Comparison of ENCODE assay signal across 9 cellular contexts in genomic region chr22:17969732-17970131, GRCh38. TPM values are rescaled to one million over a fixed set of nuclear protein-coding genes. Genes with fewer than 3 reads are reported as not detected.
DNase-seq lines count a peak whose midpoint lies in the region; ATAC-seq and TF ChIP-seq lines count a peak whose summit lies in the region.
"Had no signal": no experiment of that assay in that cellular context is flagged by ENCODE, and none has a peak within 500 bp of the region (broad histone marks: within the 10 kb centered on the region; RNA-seq: fewer than 3 reads in every experiment).

No MANE protein-coding gene starts in this region.

- no peak for TF ChIP-seq CTCF in WTC11 (IDR thresholded peaks at IDR 0.05)
- no peak for TF ChIP-seq CTCF in glutamatergic neuron (IDR thresholded peaks at IDR 0.05; ENCODE audit: partially characterized antibody, unreplicated experiment)

- H3K27ac Mint-ChIP-seq in WTC11 (peak overlapping the region; percentile 55; the same call in 1 of the 2 replicates), glutamatergic neuron (ENCODE audit: unreplicated experiment) (peak overlapping the region; percentile 98)

- ATAC-seq in WTC11 (no peak), GM21515 (IDR thresholded peaks at IDR 0.05; ENCODE audit: unreplicated experiment) (no peak), GM21423 (IDR thresholded peaks at IDR 0.05; ENCODE audit: unreplicated experiment) (no peak), HG03457 (IDR thresholded peaks at IDR 0.05; ENCODE audit: unreplicated experiment) (no peak)

- H3K4me3 Mint-ChIP-seq in WTC11 (no peak overlapping the region), glutamatergic neuron (ENCODE audit: unreplicated experiment) (peak overlapping the region; percentile 74)

- CTCF ChIA-PET in WTC11 (lab: Charles Lee) = interaction anchor here (1.0 to 1.3 kb wide), 2 partner anchors 12 to 107 kb away, joined by 3 read pairs; no protein-coding TSS in a partner anchor

- H3K4me3 ChIP-seq in skeletal muscle cell (ENCODE audit: low read depth, low read length) = no peak overlapping the region

- H3K27me3 Mint-ChIP-seq in WTC11 (ENCODE audit: low read depth) (no peaks in the 10 kb centered on the region), glutamatergic neuron (ENCODE audit: unreplicated experiment) (peaks cover 11% of the 10 kb centered on the region)

- no peaks in the 10 kb centered on the region for H3K9me3 Mint-ChIP-seq in WTC11
- H3K9me3 Mint-ChIP-seq in glutamatergic neuron (ENCODE audit: unreplicated experiment) = peaks cover 21% of the 10 kb centered on the region

- DNase-seq in GM04503 (ENCODE audit: low read depth) = peak; percentile 79
- no peak for DNase-seq in WTC11 (ENCODE audit: low spot score)
- DNase-seq in glutamatergic neuron = no peak
- DNase-seq in skeletal muscle cell (ENCODE audit: low read depth) = peak; percentile 91
- no peak for DNase-seq in NCI-H774 (lab: John Stamatoyannopoulos, UW)
- DNase-seq: kidney had no signal

- POLR2A ChIA-PET in WTC11 (lab: Charles Lee) = no interaction called here

- H3K4me1 Mint-ChIP-seq in WTC11 (peaks cover 32% of the 10 kb centered on the region), glutamatergic neuron (ENCODE audit: low read depth, unreplicated experiment) (peaks cover 66% of the 10 kb centered on the region)

- H3K36me3 Mint-ChIP-seq in WTC11 = 0 out of 2 replicates have a peak, but pooled peaks cover 7% of the 10 kb centered on the region
- peaks cover 4% of the 10 kb centered on the region for H3K36me3 Mint-ChIP-seq in glutamatergic neuron (ENCODE audit: unreplicated experiment)

TF ChIP-seq in WTC11, 78 proteins besides CTCF, POLR2A, EP300 and RAD21:
- TF ChIP-seq ATF3 (CRISPR knock-in tag; conservative IDR thresholded peaks at IDR 0.05) (no peak), JUN (CRISPR knock-in tag; IDR thresholded peaks at IDR 0.05) (no peak), HMGA2 (CRISPR knock-in tag; IDR thresholded peaks at IDR 0.05) (no peak), SMAD4 (CRISPR knock-in tag; IDR thresholded peaks at IDR 0.05) (no peak), PRRX2 (CRISPR knock-in tag; IDR thresholded peaks at IDR 0.05) (no peak), RORB (CRISPR knock-in tag; IDR thresholded peaks at IDR 0.05) (no peak), SOX15 (CRISPR knock-in tag; IDR thresholded peaks at IDR 0.05) (no peak), ZNF512 (CRISPR knock-in tag; IDR thresholded peaks at IDR 0.05; ENCODE audit: borderline replicate concordance) (no peak), ZNF317 (CRISPR knock-in tag; IDR thresholded peaks at IDR 0.05; ENCODE audit: borderline replicate concordance, low read depth) (no peak), FOXK1 (CRISPR knock-in tag; IDR thresholded peaks at IDR 0.05) (no peak)
- TF ChIP-seq, protein P1, sequence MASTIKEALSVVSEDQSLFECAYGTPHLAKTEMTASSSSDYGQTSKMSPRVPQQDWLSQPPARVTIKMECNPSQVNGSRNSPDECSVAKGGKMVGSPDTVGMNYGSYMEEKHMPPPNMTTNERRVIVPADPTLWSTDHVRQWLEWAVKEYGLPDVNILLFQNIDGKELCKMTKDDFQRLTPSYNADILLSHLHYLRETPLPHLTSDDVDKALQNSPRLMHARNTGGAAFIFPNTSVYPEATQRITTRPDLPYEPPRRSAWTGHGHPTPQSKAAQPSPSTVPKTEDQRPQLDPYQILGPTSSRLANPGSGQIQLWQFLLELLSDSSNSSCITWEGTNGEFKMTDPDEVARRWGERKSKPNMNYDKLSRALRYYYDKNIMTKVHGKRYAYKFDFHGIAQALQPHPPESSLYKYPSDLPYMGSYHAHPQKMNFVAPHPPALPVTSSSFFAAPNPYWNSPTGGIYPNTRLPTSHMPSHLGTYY (CRISPR knock-in tag; IDR thresholded peaks at IDR 0.05) = no peak
- TF ChIP-seq, protein P2, sequence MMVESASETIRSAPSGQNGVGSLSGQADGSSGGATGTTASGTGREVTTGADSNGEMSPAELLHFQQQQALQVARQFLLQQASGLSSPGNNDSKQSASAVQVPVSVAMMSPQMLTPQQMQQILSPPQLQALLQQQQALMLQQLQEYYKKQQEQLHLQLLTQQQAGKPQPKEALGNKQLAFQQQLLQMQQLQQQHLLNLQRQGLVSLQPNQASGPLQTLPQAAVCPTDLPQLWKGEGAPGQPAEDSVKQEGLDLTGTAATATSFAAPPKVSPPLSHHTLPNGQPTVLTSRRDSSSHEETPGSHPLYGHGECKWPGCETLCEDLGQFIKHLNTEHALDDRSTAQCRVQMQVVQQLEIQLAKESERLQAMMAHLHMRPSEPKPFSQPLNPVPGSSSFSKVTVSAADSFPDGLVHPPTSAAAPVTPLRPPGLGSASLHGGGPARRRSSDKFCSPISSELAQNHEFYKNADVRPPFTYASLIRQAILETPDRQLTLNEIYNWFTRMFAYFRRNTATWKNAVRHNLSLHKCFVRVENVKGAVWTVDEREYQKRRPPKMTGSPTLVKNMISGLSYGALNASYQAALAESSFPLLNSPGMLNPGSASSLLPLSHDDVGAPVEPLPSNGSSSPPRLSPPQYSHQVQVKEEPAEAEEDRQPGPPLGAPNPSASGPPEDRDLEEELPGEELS (CRISPR knock-in tag; IDR thresholded peaks at IDR 0.05) = no peak
- TF ChIP-seq, protein P3, sequence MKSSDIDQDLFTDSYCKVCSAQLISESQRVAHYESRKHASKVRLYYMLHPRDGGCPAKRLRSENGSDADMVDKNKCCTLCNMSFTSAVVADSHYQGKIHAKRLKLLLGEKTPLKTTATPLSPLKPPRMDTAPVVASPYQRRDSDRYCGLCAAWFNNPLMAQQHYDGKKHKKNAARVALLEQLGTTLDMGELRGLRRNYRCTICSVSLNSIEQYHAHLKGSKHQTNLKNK (CRISPR knock-in tag; IDR thresholded peaks at IDR 0.05) = no peak
- TF ChIP-seq, protein P4, sequence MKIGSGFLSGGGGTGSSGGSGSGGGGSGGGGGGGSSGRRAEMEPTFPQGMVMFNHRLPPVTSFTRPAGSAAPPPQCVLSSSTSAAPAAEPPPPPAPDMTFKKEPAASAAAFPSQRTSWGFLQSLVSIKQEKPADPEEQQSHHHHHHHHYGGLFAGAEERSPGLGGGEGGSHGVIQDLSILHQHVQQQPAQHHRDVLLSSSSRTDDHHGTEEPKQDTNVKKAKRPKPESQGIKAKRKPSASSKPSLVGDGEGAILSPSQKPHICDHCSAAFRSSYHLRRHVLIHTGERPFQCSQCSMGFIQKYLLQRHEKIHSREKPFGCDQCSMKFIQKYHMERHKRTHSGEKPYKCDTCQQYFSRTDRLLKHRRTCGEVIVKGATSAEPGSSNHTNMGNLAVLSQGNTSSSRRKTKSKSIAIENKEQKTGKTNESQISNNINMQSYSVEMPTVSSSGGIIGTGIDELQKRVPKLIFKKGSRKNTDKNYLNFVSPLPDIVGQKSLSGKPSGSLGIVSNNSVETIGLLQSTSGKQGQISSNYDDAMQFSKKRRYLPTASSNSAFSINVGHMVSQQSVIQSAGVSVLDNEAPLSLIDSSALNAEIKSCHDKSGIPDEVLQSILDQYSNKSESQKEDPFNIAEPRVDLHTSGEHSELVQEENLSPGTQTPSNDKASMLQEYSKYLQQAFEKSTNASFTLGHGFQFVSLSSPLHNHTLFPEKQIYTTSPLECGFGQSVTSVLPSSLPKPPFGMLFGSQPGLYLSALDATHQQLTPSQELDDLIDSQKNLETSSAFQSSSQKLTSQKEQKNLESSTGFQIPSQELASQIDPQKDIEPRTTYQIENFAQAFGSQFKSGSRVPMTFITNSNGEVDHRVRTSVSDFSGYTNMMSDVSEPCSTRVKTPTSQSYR (CRISPR knock-in tag; IDR thresholded peaks at IDR 0.05) = no peak
TF ChIP-seq in WTC11: peak in this region for 0.

RNA-seq across cellular contexts. Expression of gene MICAL3, which starts 54.6 kb away (rescaled TPM):
- total RNA-seq in WTC11 (2021) (35.6 to 41.2 TPM (median 38.8 TPM) in 3 replicates), glutamatergic neuron (ENCODE audit: unreplicated experiment) (132 TPM)

Comparison
In these comparisons a context has a peak if more than half of its experiments do, and no peak if none do; other contexts are left out.
1. DNase-seq: peak in GM04503 (single experiment) and skeletal muscle cell (single experiment); none in WTC11 (single experiment), glutamatergic neuron (single experiment) and NCI-H774 (single experiment).